16 cellular contexts compared by ENCODE assay signal in the genomic region with DNA sequence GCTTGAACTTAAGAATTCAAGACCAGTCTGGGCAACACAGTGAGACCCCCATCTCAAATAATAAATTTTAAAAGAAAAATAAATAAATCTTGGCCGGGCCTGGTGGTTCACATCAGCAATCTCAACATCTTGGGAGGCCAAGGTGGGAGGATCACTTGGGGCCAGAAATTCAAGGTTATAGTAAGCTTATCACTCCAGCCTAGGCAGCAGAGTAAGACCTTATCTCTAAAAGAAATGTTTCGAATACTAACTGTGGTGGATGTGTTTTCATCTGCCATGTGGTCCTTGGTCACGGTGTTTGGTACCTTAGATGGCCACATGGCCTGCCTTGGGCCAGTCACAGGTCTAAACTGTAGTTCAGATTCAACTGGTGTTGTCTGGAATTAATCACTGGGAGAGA. TPM values are rescaled to one million over a fixed set of nuclear protein-coding genes. Genes with fewer than 3 reads are reported as not detected.
DNase-seq lines count a peak whose midpoint lies in the region; ATAC-seq, FAIRE-seq and TF ChIP-seq lines count a peak whose summit lies in the region.
"Had no signal": no experiment of that assay in that cellular context is flagged by ENCODE, and none has a peak within 500 bp of the region (broad histone marks: within the 10 kb centered on the region; RNA-seq: fewer than 3 reads in every experiment).

No MANE protein-coding gene starts in this region.

- no peak for FAIRE-seq in GM19239 (lab: Jason Lieb, UNC)
- FAIRE-seq: GM18507 had no signal

- H3K14ac ChIP-seq in IMR-90 (replicated peaks; ENCODE audit: low read depth, low read length) = no peak overlapping the region

- H3K4ac ChIP-seq in IMR-90 (ENCODE audit: low read depth, low read length) = no peak overlapping the region

- H3F3A ChIP-seq in smooth muscle cell (ENCODE audit: low read depth) = peaks cover 21% of the 10 kb centered on the region

- H2AFZ ChIP-seq in IMR-90 (replicated peaks; ENCODE audit: low read length, poor library complexity) (no peak overlapping the region), smooth muscle cell (ENCODE audit: low read depth) (no peak overlapping the region)

- H2BK15ac ChIP-seq in IMR-90 (ENCODE audit: low read depth, low read length) = no peak overlapping the region

- ATAC-seq in IMR-90 (ENCODE audit: low read depth) (no peak), GM19035 (IDR thresholded peaks at IDR 0.05; ENCODE audit: unreplicated experiment) (no peak)

- no peak overlapping the region for H2BK20ac ChIP-seq in IMR-90 (ENCODE audit: low read depth, low read length)

- peaks cover 17% of the 10 kb centered on the region for H3K4me1 Mint-ChIP-seq in endodermal cell

- dilution Hi-C loops in IMR-90 (cut with HindIII; ENCODE audit: low sequenced_read_pairs, unreplicated experiment) = no loop called here

- H3K36me3 ChIP-seq in IMR-90 (ENCODE audit: control insufficient read depth, insufficient read depth, low read length) (no peaks in the 10 kb centered on the region; the same call in 1 of the 2 replicates), endodermal cell (ENCODE audit: control insufficient read depth, insufficient read depth, low read length) (peaks cover 35% of the 10 kb centered on the region), smooth muscle cell (ENCODE audit: low read depth) (no peaks in the 10 kb centered on the region)

- no peaks in the 10 kb centered on the region for H3K9me3 Mint-ChIP-seq in endodermal cell
- H3K9me3 Mint-ChIP-seq: activated T-cell treated with anti-CD3 and anti-CD28 coated beads, Interleukin-2, amount 50 U/mL, for 24 hours; central memory CD8-positive, alpha-beta T cell; stimulated activated naive CD8-positive, alpha-beta T cell treated with anti-CD3 and anti-CD28 coated beads, Interleukin-15, Interleukin-2, amounts not matched to agents 100 ng/mL and 50 ng/mL, for 24 hours had no signal

- DNase-seq in IMR-90 = no peak
- DNase-seq in endodermal cell = no peak
- DNase-seq in smooth muscle cell (lab: John Stamatoyannopoulos, UW; ENCODE audit: unreplicated experiment) = no peak
- no peak for DNase-seq in GM19239 (ENCODE audit: insufficient read length, low spot score)
- DNase-seq in stimulated activated CD4-positive, alpha-beta T cell treated with anti-CD3 and anti-CD28 coated beads, Interleukin-1b, Interleukin-23, amount 100 ng/mL, for 48 hours = no peak
- DNase-seq: activated T-cell treated with anti-CD3 and anti-CD28 coated beads, Interleukin-2, amount 50 U/mL, for 24 hours; BE2C; DMS153; NCI-H1436 treated with DMSO at 0.1 percent for 48 hours; NCI-H446; SHP77 treated with DMSO at 0.1 percent for 48 hours; spleen had no signal

- H2AK5ac ChIP-seq in IMR-90 (ENCODE audit: low read depth, low read length) = peak overlapping the region; percentile 29

- H3K9me3 ChIP-seq in IMR-90 (ENCODE audit: control insufficient read depth, insufficient read depth, low read length) (no peaks in the 10 kb centered on the region), endodermal cell (ENCODE audit: control insufficient read depth, low read length) (no peaks in the 10 kb centered on the region), smooth muscle cell (replicated peaks; ENCODE audit: low read depth) (no peaks in the 10 kb centered on the region)
- H3K9me3 ChIP-seq: BE2C, spleen had no signal

- H3K36me3 Mint-ChIP-seq in endodermal cell (ENCODE audit: low read depth) = peaks cover 18% of the 10 kb centered on the region

- no peak overlapping the region for H2BK120ac ChIP-seq in IMR-90 (ENCODE audit: low read depth, low read length)

- no peak overlapping the region for H4K8ac ChIP-seq in IMR-90 (ENCODE audit: low read depth in 2 of 2, low read length in 2 of 2)

- H3K27me3 ChIP-seq in IMR-90 (ENCODE audit: control insufficient read depth, insufficient read depth, low read length) = no peaks in the 10 kb centered on the region; the same call in 1 of the 2 replicates
- peaks cover 10% of the 10 kb centered on the region for H3K27me3 ChIP-seq in endodermal cell (ENCODE audit: control insufficient read depth, insufficient read depth, low read length, poor library complexity, severe bottlenecking)
- peaks cover 4% of the 10 kb centered on the region for H3K27me3 ChIP-seq in smooth muscle cell (ENCODE audit: low read depth)
- H3K27me3 ChIP-seq: BE2C had no signal

- no peak for TF ChIP-seq RAD21 in IMR-90 (IDR thresholded peaks at IDR 0.05; ENCODE audit: low read length)

- H3K4me1 ChIP-seq in IMR-90 (ENCODE audit: control insufficient read depth, insufficient read depth, low read length) (peaks cover 18% of the 10 kb centered on the region), endodermal cell (ENCODE audit: control insufficient read depth, insufficient read depth, low read length) (peaks cover 10% of the 10 kb centered on the region), smooth muscle cell (ENCODE audit: low read depth) (no peaks in the 10 kb centered on the region)
- H3K4me1 ChIP-seq: BE2C had no signal

- in situ Hi-C loops in IMR-90 (cut with MboI; ENCODE audit: low sequenced_read_pairs) = no loop called here

- H3K27me3 Mint-ChIP-seq in endodermal cell (ENCODE audit: insufficient read depth) = peaks cover 15% of the 10 kb centered on the region

- peak overlapping the region; percentile 60 for H3K27ac Mint-ChIP-seq in endodermal cell
- H3K27ac Mint-ChIP-seq: activated T-cell treated with anti-CD3 and anti-CD28 coated beads, Interleukin-2, amount 50 U/mL, for 24 hours; stimulated activated naive CD8-positive, alpha-beta T cell treated with anti-CD3 and anti-CD28 coated beads, Interleukin-15, Interleukin-2, amounts not matched to agents 100 ng/mL and 50 ng/mL, for 24 hours had no signal

- peaks cover 12% of the 10 kb centered on the region; the same call in 1 of the 2 replicates for H3K9me1 ChIP-seq in IMR-90 (ENCODE audit: insufficient read depth, low read length)

- H3K23ac ChIP-seq in IMR-90 (ENCODE audit: low read depth, low read length) = no peak overlapping the region

- no peak overlapping the region for H3K56ac ChIP-seq in IMR-90 (ENCODE audit: extremely low read depth, insufficient read depth, low read length)

- H3K4me3 ChIP-seq in IMR-90 (ENCODE audit: insufficient read depth, low read depth, low read length) (no peak overlapping the region), endodermal cell (ENCODE audit: low read length) (no peak overlapping the region), smooth muscle cell (no peak overlapping the region)
- H3K4me3 ChIP-seq: spleen had no signal

- H4K20me1 ChIP-seq in IMR-90 (ENCODE audit: insufficient read depth, low read length) = peaks cover 12% of the 10 kb centered on the region; the same call in 1 of the 2 replicates
- no peaks in the 10 kb centered on the region for H4K20me1 ChIP-seq in smooth muscle cell (ENCODE audit: low read depth)

- peaks cover 19 to 32% of the 10 kb centered on the region in 2 experiments for H3K79me1 ChIP-seq in IMR-90 (ENCODE audit: low read depth in 1 of 2, low read length in 2 of 2)

- no peak overlapping the region for H3K4me3 Mint-ChIP-seq in endodermal cell
- H3K4me3 Mint-ChIP-seq: activated T-cell treated with anti-CD3 and anti-CD28 coated beads, Interleukin-2, amount 50 U/mL, for 24 hours; central memory CD8-positive, alpha-beta T cell; stimulated activated naive CD8-positive, alpha-beta T cell treated with anti-CD3 and anti-CD28 coated beads, Interleukin-15, Interleukin-2, amounts not matched to agents 100 ng/mL and 50 ng/mL, for 24 hours had no signal

- CTCF ChIA-PET in IMR-90 (lab: Yijun Ruan, JAX) = no interaction called here

- H2BK5ac ChIP-seq in IMR-90 (ENCODE audit: low read depth, low read length, poor library complexity, severe bottlenecking) = no peak overlapping the region

- H3K9ac ChIP-seq in IMR-90 (ENCODE audit: low read depth, low read length) = no peak overlapping the region
- H3K9ac ChIP-seq in endodermal cell (ENCODE audit: extremely low read depth, low read length, poor library complexity, severe bottlenecking) = no peak overlapping the region
- no peak overlapping the region for H3K9ac ChIP-seq in smooth muscle cell (ENCODE audit: low read depth)

- H2AK9ac ChIP-seq in IMR-90 (replicated peaks; ENCODE audit: low read depth, low read length, poor library complexity) = no peak overlapping the region

- H3K79me2 ChIP-seq in smooth muscle cell (ENCODE audit: low read depth) = peaks cover 17% of the 10 kb centered on the region

- no peak overlapping the region for H3K4me2 ChIP-seq in IMR-90 (ENCODE audit: low read depth, low read length)
- peak overlapping the region; percentile 47 for H3K4me2 ChIP-seq in smooth muscle cell

- no peak overlapping the region for H4K5ac ChIP-seq in IMR-90 (ENCODE audit: low read depth, low read length)

- TF ChIP-seq CTCF in IMR-90 (conservative IDR thresholded peaks at IDR 0.05; ENCODE audit: low read depth, low read length) (no peak), endodermal cell (conservative IDR thresholded peaks at IDR 0.05) (no peak), smooth muscle cell (IDR thresholded peaks at IDR 0.05; ENCODE audit: borderline replicate concordance, insufficient read depth, poor library complexity, severe bottlenecking) (no peak)

- no TSS peak for BruUV-seq in IMR-90 (replicated peaks; lab: Mats Ljungman, UMichigan)

- WGBS in IMR-90 (ENCODE audit: extremely low coverage in 2 of 2, insufficient read length in 1 of 2), 2 experiments = 90% methylated on average over 2 of the region's 3 CpGs; no CpG with 5 or more reads in 1 of the 2 experiments
- 73 to 84% methylated on average over 3 of the region's 3 CpGs for WGBS in endodermal cell (ENCODE audit: insufficient coverage in 1 of 2, insufficient read length in 1 of 2), 2 experiments
- WGBS in smooth muscle cell (ENCODE audit: low lambda C conversion rate) = 77% methylated on average over 3 of the region's 3 CpGs

- no peak overlapping the region for H3K27ac ChIP-seq in IMR-90 (ENCODE audit: insufficient read depth, low read length)
- H3K27ac ChIP-seq in endodermal cell (ENCODE audit: low read depth, low read length) = no peak overlapping the region
- peak overlapping the region; percentile 62 for H3K27ac ChIP-seq in smooth muscle cell (ENCODE audit: low read depth)
- H3K27ac ChIP-seq: spleen had no signal

- H4K91ac ChIP-seq in IMR-90 (ENCODE audit: insufficient read depth, low read depth, low read length) = no peak overlapping the region

- POLR2A ChIA-PET in IMR-90 (lab: Charles Lee; ENCODE audit: unreplicated experiment) = no interaction called here

- no peak overlapping the region for H3K18ac ChIP-seq in IMR-90 (ENCODE audit: low read depth, low read length)

- intact Hi-C loops in IMR-90 (cut with micrococcal nuclease) = no loop called here

- no peak for TF ChIP-seq POLR2A in IMR-90 (IDR thresholded peaks at IDR 0.05; ENCODE audit: low read depth, low read length)

RNA-seq across cellular contexts. Expression of a gene that starts 5.8 kb away (rescaled TPM):
- total RNA-seq in IMR-90 (2012; rRNA removed) (43.4 and 43.6 TPM in 2 replicates), endodermal cell (100 to 1,000 TPM; 139 to 216 TPM), smooth muscle cell (25.8 and 35.1 TPM in 2 replicates)
- polyA plus RNA-seq in IMR-90 (2012; rRNA removed) (120 and 124 TPM in 2 replicates), smooth muscle cell (61.2 and 66.5 TPM in 2 replicates)
- 90.8 and 151 TPM in 2 replicates for polyA plus RNA-seq in IMR-90 (2012; cell fraction: cytosol; rRNA removed)
- polyA plus RNA-seq in IMR-90 (2012; cell fraction: nucleus; rRNA removed; ENCODE audit: low replicate concordance) = 24.4 and 32.9 TPM in 2 replicates
- 322 TPM for polyA plus RNA-seq in endodermal cell (2013, experiment 1 of 2)
- 323 TPM for polyA plus RNA-seq in endodermal cell (2013, experiment 2 of 2)

RNA-seq across cellular contexts. Expression of a gene that starts 8.9 kb away (rescaled TPM):
- total RNA-seq in IMR-90 (2012; rRNA removed) = 0.28 TPM in 1 of 2 replicates, not detected in the other
- polyA plus RNA-seq in IMR-90 (2012; rRNA removed) = 0.46 and 0.53 TPM in 2 replicates
- 0.31 and 0.44 TPM in 2 replicates for polyA plus RNA-seq in IMR-90 (2012; cell fraction: cytosol; rRNA removed)
- polyA plus RNA-seq in IMR-90 (2012; cell fraction: nucleus; rRNA removed; ENCODE audit: low replicate concordance) = 1.8 and 4.5 TPM in 2 replicates
- under 1 TPM in 1 of 2 donors, not detected in 1; 0.51 TPM for total RNA-seq in endodermal cell
- 1.2 TPM for polyA plus RNA-seq in endodermal cell (2013, experiment 1 of 2)
- polyA plus RNA-seq in endodermal cell (2013, experiment 2 of 2) = not detected
- total RNA-seq in smooth muscle cell = 1.7 TPM in 1 of 2 replicates, not detected in the other
- 0.78 and 1.2 TPM in 2 replicates for polyA plus RNA-seq in smooth muscle cell

RNA-seq across cellular contexts. Expression of a gene that starts 15.4 kb away (rescaled TPM):
- total RNA-seq in IMR-90 (2012; rRNA removed) (10.0 and 11.1 TPM in 2 replicates), endodermal cell (10 to 100 TPM; 18.0 to 18.8 TPM), smooth muscle cell (10.9 and 14.7 TPM in 2 replicates)
- polyA plus RNA-seq in IMR-90 (2012; rRNA removed) (17.9 and 19.2 TPM in 2 replicates), smooth muscle cell (14.4 and 17.8 TPM in 2 replicates)
- polyA plus RNA-seq in IMR-90 (2012; cell fraction: cytosol; rRNA removed) = 29.5 and 31.6 TPM in 2 replicates
- polyA plus RNA-seq in IMR-90 (2012; cell fraction: nucleus; rRNA removed; ENCODE audit: low replicate concordance) = 25.5 and 46.9 TPM in 2 replicates
- polyA plus RNA-seq in endodermal cell (2013, experiment 1 of 2) = 9.3 TPM
- polyA plus RNA-seq in endodermal cell (2013, experiment 2 of 2) = 10.5 TPM

RNA-seq across cellular contexts. Expression of a gene that starts 26.5 kb away (rescaled TPM):
- total RNA-seq in IMR-90 (2012; rRNA removed) = 17.8 and 19.4 TPM in 2 replicates
- polyA plus RNA-seq in IMR-90 (2012; rRNA removed) = 51.0 and 53.7 TPM in 2 replicates
- polyA plus RNA-seq in IMR-90 (2012; cell fraction: cytosol; rRNA removed) = 54.6 and 56.6 TPM in 2 replicates
- polyA plus RNA-seq in IMR-90 (2012; cell fraction: nucleus; rRNA removed; ENCODE audit: low replicate concordance) = 25.1 and 42.2 TPM in 2 replicates
- 10 to 100 TPM; 31.5 to 36.1 TPM for total RNA-seq in endodermal cell
- 46.4 TPM for polyA plus RNA-seq in endodermal cell (2013, experiment 1 of 2)
- 43.3 TPM for polyA plus RNA-seq in endodermal cell (2013, experiment 2 of 2)
- total RNA-seq in smooth muscle cell = 15.3 and 19.4 TPM in 2 replicates
- polyA plus RNA-seq in smooth muscle cell = 52.6 and 55.4 TPM in 2 replicates

RNA-seq across cellular contexts. Expression of a gene that starts 26.6 kb away (rescaled TPM):
- total RNA-seq in IMR-90 (2012; rRNA removed) (0.18 TPM in 1 of 2 replicates, not detected in the other), endodermal cell (under 1 TPM in 1 of 2 donors, not detected in 1; 0.66 TPM), smooth muscle cell (not detected in 2 replicates)
- polyA plus RNA-seq in IMR-90 (2012; rRNA removed) (0.87 and 1.4 TPM in 2 replicates), smooth muscle cell (0.64 TPM in 1 of 2 replicates, not detected in the other)
- 0.52 and 2.9 TPM in 2 replicates for polyA plus RNA-seq in IMR-90 (2012; cell fraction: cytosol; rRNA removed)
- 0.23 and 1.6 TPM in 2 replicates for polyA plus RNA-seq in IMR-90 (2012; cell fraction: nucleus; rRNA removed; ENCODE audit: low replicate concordance)
- not detected for polyA plus RNA-seq in endodermal cell (2013, experiment 1 of 2)
- polyA plus RNA-seq in endodermal cell (2013, experiment 2 of 2) = not detected
- total RNA-seq: spleen had no signal
